ENCODE assay signal across 21 cellular contexts in the genomic region with DNA sequence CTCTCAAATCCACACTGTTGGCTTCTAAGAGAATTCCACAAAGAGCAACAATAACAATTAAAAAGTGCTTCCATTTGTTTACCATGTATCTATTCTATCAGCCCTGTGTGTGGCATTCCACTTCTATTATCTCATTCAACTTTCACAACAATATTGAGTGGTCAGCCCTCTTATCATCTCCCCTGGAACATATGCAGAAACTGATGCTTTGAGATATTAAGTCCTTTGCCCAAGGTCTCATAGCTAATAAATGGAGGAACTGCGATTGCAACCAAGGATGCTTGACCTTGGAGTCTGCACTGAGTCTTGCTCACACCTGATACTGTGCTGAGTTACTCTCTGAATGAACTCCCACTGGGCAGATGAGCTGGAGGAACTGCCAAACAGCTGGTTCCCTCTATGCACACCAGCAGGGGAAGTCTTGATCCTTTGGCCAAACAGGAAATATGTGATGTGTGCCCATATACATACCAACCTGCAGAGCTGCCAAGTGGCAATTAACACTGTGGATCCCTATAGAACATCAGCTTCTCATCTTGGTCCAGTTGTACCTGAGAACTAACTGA.
DNase-seq lines count a peak whose midpoint lies in the region; ATAC-seq and TF ChIP-seq lines count a peak whose summit lies in the region.
"Had no signal": no experiment of that assay in that cellular context is flagged by ENCODE, and none has a peak within 500 bp of the region (broad histone marks: within the 10 kb centered on the region; RNA-seq: fewer than 3 reads in every experiment).

No MANE protein-coding gene starts in this region.

- peak; percentile 59 for ATAC-seq in HG03432 (IDR thresholded peaks at IDR 0.05; ENCODE audit: unreplicated experiment)
- peak; percentile 48 for ATAC-seq in WTC11
- ATAC-seq in sciatic nerve: peak; percentile 51

- DNase-seq in NCI-H146 (lab: John Stamatoyannopoulos, UW) (peak; percentile 21), NCI-H146 treated with DMSO at 0.1 percent for 48 hours (lab: John Stamatoyannopoulos, UW; ENCODE audit: unreplicated experiment) (no peak), WTC11 (ENCODE audit: low spot score) (no peak), sciatic nerve (ENCODE audit: low spot score) (no peak), GM03348 (ENCODE audit: low spot score) (no peak), germinal center (ENCODE audit: low spot score) (no peak), DMS153 treated with DMSO at 0.1 percent for 48 hours (lab: John Stamatoyannopoulos, UW; ENCODE audit: unreplicated experiment) (no peak)
- DNase-seq: 8988T; BE2C; Calu3; CD4-positive, alpha-beta memory T cell; DMS79 treated with DMSO at 0.1 percent for 48 hours; HCEC 1CT; KG1; MM.1S; NCI-H1092 treated with DMSO at 0.1 percent for 48 hours; NCI-H1694 treated with DMSO at 0.1 percent for 48 hours; NCI-H2107; NCI-H2227 treated with DMSO at 0.1 percent for 48 hours; NCI-H524 treated with DMSO at 0.1 percent for 48 hours had no signal

- H3K9me3 Mint-ChIP-seq in WTC11: no peaks in the 10 kb centered on the region

- intact Hi-C loops in sciatic nerve (cut with DNase I): no loop called here

- TF ChIP-seq CTCF in WTC11 (IDR thresholded peaks at IDR 0.05): no peak

- no peak overlapping the region for H3K4me3 Mint-ChIP-seq in WTC11
- H3K4me3 Mint-ChIP-seq: CD4-positive, alpha-beta memory T cell had no signal

- POLR2A ChIA-PET in WTC11 (lab: Charles Lee): interaction anchor here (0.7 kb wide), 1 partner anchor 16 kb away, joined by 3 read pairs; no protein-coding TSS in a partner anchor

- peaks cover 12% of the 10 kb centered on the region for H3K4me1 Mint-ChIP-seq in WTC11
- H3K4me1 Mint-ChIP-seq: CD4-positive, alpha-beta memory T cell had no signal

- CTCF ChIA-PET in WTC11 (lab: Charles Lee): interaction anchor here (0.6 to 1.9 kb wide), 5 partner anchors 9 to 742 kb away, joined by 3 to 9 read pairs (median 4); a partner anchor contains a TSS

- H3K36me3 Mint-ChIP-seq in WTC11: no peaks in the 10 kb centered on the region
- H3K36me3 Mint-ChIP-seq: CD4-positive, alpha-beta memory T cell had no signal

- no peak overlapping the region for H3K27ac Mint-ChIP-seq in WTC11
- H3K27ac Mint-ChIP-seq: CD4-positive, alpha-beta memory T cell had no signal

- no peaks in the 10 kb centered on the region for H3K27me3 Mint-ChIP-seq in WTC11 (ENCODE audit: low read depth)
- H3K27me3 Mint-ChIP-seq: CD4-positive, alpha-beta memory T cell had no signal

TF ChIP-seq in WTC11, 78 proteins besides CTCF, POLR2A, EP300 and RAD21 (continues in another document):
- TF ChIP-seq FOXK1 (CRISPR knock-in tag; IDR thresholded peaks at IDR 0.05): no peak
- TF ChIP-seq, protein P1, sequence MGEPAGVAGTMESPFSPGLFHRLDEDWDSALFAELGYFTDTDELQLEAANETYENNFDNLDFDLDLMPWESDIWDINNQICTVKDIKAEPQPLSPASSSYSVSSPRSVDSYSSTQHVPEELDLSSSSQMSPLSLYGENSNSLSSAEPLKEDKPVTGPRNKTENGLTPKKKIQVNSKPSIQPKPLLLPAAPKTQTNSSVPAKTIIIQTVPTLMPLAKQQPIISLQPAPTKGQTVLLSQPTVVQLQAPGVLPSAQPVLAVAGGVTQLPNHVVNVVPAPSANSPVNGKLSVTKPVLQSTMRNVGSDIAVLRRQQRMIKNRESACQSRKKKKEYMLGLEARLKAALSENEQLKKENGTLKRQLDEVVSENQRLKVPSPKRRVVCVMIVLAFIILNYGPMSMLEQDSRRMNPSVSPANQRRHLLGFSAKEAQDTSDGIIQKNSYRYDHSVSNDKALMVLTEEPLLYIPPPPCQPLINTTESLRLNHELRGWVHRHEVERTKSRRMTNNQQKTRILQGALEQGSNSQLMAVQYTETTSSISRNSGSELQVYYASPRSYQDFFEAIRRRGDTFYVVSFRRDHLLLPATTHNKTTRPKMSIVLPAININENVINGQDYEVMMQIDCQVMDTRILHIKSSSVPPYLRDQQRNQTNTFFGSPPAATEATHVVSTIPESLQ (CRISPR knock-in tag; IDR thresholded peaks at IDR 0.05): no peak
- TF ChIP-seq, protein P2, sequence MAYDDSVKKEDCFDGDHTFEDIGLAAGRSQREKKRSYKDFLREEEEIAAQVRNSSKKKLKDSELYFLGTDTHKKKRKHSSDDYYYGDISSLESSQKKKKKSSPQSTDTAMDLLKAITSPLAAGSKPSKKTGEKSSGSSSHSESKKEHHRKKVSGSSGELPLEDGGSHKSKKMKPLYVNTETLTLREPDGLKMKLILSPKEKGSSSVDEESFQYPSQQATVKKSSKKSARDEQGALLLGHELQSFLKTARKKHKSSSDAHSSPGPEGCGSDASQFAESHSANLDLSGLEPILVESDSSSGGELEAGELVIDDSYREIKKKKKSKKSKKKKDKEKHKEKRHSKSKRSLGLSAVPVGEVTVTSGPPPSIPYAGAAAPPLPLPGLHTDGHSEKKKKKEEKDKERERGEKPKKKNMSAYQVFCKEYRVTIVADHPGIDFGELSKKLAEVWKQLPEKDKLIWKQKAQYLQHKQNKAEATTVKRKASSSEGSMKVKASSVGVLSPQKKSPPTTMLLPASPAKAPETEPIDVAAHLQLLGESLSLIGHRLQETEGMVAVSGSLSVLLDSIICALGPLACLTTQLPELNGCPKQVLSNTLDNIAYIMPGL (CRISPR knock-in tag; IDR thresholded peaks at IDR 0.05): no peak
- TF ChIP-seq, protein P3, sequence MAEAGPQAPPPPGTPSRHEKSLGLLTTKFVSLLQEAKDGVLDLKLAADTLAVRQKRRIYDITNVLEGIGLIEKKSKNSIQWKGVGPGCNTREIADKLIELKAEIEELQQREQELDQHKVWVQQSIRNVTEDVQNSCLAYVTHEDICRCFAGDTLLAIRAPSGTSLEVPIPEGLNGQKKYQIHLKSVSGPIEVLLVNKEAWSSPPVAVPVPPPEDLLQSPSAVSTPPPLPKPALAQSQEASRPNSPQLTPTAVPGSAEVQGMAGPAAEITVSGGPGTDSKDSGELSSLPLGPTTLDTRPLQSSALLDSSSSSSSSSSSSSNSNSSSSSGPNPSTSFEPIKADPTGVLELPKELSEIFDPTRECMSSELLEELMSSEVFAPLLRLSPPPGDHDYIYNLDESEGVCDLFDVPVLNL (CRISPR knock-in tag; IDR thresholded peaks at IDR 0.05; ENCODE audit: borderline replicate concordance, low read depth): no peak
- no peak for TF ChIP-seq MYBL2 (CRISPR knock-in tag; IDR thresholded peaks at IDR 0.05)
- TF ChIP-seq, protein P4, sequence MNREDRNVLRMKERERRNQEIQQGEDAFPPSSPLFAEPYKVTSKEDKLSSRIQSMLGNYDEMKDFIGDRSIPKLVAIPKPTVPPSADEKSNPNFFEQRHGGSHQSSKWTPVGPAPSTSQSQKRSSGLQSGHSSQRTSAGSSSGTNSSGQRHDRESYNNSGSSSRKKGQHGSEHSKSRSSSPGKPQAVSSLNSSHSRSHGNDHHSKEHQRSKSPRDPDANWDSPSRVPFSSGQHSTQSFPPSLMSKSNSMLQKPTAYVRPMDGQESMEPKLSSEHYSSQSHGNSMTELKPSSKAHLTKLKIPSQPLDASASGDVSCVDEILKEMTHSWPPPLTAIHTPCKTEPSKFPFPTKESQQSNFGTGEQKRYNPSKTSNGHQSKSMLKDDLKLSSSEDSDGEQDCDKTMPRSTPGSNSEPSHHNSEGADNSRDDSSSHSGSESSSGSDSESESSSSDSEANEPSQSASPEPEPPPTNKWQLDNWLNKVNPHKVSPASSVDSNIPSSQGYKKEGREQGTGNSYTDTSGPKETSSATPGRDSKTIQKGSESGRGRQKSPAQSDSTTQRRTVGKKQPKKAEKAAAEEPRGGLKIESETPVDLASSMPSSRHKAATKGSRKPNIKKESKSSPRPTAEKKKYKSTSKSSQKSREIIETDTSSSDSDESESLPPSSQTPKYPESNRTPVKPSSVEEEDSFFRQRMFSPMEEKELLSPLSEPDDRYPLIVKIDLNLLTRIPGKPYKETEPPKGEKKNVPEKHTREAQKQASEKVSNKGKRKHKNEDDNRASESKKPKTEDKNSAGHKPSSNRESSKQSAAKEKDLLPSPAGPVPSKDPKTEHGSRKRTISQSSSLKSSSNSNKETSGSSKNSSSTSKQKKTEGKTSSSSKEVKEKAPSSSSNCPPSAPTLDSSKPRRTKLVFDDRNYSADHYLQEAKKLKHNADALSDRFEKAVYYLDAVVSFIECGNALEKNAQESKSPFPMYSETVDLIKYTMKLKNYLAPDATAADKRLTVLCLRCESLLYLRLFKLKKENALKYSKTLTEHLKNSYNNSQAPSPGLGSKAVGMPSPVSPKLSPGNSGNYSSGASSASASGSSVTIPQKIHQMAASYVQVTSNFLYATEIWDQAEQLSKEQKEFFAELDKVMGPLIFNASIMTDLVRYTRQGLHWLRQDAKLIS (CRISPR knock-in tag; IDR thresholded peaks at IDR 0.05; ENCODE audit: borderline replicate concordance): no peak
- TF ChIP-seq, protein P5, sequence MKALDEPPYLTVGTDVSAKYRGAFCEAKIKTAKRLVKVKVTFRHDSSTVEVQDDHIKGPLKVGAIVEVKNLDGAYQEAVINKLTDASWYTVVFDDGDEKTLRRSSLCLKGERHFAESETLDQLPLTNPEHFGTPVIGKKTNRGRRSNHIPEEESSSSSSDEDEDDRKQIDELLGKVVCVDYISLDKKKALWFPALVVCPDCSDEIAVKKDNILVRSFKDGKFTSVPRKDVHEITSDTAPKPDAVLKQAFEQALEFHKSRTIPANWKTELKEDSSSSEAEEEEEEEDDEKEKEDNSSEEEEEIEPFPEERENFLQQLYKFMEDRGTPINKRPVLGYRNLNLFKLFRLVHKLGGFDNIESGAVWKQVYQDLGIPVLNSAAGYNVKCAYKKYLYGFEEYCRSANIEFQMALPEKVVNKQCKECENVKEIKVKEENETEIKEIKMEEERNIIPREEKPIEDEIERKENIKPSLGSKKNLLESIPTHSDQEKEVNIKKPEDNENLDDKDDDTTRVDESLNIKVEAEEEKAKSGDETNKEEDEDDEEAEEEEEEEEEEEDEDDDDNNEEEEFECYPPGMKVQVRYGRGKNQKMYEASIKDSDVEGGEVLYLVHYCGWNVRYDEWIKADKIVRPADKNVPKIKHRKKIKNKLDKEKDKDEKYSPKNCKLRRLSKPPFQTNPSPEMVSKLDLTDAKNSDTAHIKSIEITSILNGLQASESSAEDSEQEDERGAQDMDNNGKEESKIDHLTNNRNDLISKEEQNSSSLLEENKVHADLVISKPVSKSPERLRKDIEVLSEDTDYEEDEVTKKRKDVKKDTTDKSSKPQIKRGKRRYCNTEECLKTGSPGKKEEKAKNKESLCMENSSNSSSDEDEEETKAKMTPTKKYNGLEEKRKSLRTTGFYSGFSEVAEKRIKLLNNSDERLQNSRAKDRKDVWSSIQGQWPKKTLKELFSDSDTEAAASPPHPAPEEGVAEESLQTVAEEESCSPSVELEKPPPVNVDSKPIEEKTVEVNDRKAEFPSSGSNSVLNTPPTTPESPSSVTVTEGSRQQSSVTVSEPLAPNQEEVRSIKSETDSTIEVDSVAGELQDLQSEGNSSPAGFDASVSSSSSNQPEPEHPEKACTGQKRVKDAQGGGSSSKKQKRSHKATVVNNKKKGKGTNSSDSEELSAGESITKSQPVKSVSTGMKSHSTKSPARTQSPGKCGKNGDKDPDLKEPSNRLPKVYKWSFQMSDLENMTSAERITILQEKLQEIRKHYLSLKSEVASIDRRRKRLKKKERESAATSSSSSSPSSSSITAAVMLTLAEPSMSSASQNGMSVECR (CRISPR knock-in tag; IDR thresholded peaks at IDR 0.05; ENCODE audit: borderline replicate concordance): no peak
